ENCODE assay signal across 30 cellular contexts in the genomic region with DNA sequence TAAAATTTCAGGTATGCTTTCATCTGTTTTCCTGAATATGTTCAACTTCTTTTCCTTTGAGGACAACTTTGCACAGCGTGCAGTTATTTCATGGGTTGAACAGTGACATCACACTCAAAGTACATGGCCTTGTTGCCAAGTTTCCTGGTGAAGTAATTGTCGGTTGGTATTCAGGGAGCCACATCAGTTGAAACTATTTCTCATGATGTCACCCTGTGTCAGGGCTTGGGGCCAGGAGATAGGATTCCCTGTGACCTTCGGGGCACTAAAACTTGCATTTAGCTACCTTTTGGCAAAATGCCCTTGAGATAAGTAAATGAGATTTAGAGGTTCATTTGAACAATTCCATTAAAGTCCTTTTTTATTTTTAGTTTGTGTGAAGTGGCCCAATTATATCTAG.
DNase-seq lines count a peak whose midpoint lies in the region; ATAC-seq and FAIRE-seq lines count a peak whose summit lies in the region.
"Had no signal": no experiment of that assay in that cellular context is flagged by ENCODE, and none has a peak within 500 bp of the region (broad histone marks: within the 10 kb centered on the region; RNA-seq: fewer than 3 reads in every experiment).

No MANE protein-coding gene starts in this region.

- no peaks in the 10 kb centered on the region for H3K36me3 ChIP-seq in small intestine (ENCODE audit: control insufficient read depth in 2 of 2, insufficient read depth in 2 of 2, low read length in 2 of 2)
- H3K36me3 ChIP-seq: neutrophil, prostate gland had no signal

- no peak overlapping the region for H3K27ac ChIP-seq in small intestine (ENCODE audit: low read depth in 1 of 2, low read length in 1 of 2)
- H3K27ac ChIP-seq: neutrophil, prostate gland, skin epidermis had no signal

- no peak overlapping the region for H3K4me3 ChIP-seq in small intestine (ENCODE audit: low read depth in 1 of 2, low read length in 2 of 2)
- H3K4me3 ChIP-seq: prostate gland, skin epidermis had no signal

- intact Hi-C loops in left ventricle myocardium superior (cut with micrococcal nuclease) = no loop called here

- 12 to 42% (median 20%) methylated on average over 3 of the region's 3 CpGs for WGBS in small intestine, 3 donors

- no peak for FAIRE-seq in small intestine (lab: Jason Lieb, UNC)
- FAIRE-seq: astrocyte, islet of Langerhans had no signal

- H3K27me3 ChIP-seq in small intestine (ENCODE audit: control insufficient read depth in 2 of 2, insufficient read depth in 2 of 2, low read length in 2 of 2) = no peaks in the 10 kb centered on the region
- H3K27me3 ChIP-seq: neutrophil had no signal

- no peaks in the 10 kb centered on the region for H3K9me3 ChIP-seq in small intestine (ENCODE audit: control insufficient read depth, low read depth)
- H3K9me3 ChIP-seq: neutrophil, prostate gland had no signal

- DNase-seq in H4 (ENCODE audit: low spot score) (peak; percentile 14), astrocyte of the hippocampus (ENCODE audit: low read depth, low spot score) (peak; percentile 46), left ventricle myocardium superior (no peak), small intestine (peak; percentile 27), HUDEP-2 (lab: John Stamatoyannopoulos, UW; ENCODE audit: unreplicated experiment in 76 of 76) (no peak), epidermal melanocyte (ENCODE audit: insufficient read length, low spot score) (no peak)
- DNase-seq in activated T-cell treated with anti-CD3 and anti-CD28 coated beads, Interleukin-2, amount 50 U/mL, for 1 hour = no peak
- DNase-seq: activated CD4-positive, alpha-beta memory T cell treated with anti-CD3 and anti-CD28 coated beads for 36 hours; activated CD8-positive, alpha-beta memory T cell treated with anti-CD3 and anti-CD28 coated beads, Interleukin-2, amount 50 U/mL, for 48 hours; activated naive CD8-positive, alpha-beta T cell treated with anti-CD3 and anti-CD28 coated beads for 36 hours; C1 segment of cervical spinal cord; DMS79 treated with DMSO at 0.1 percent for 48 hours; effector CD4-positive, alpha-beta T cell; foreskin melanocyte; HCEC 1CT; hypothalamus; IMR-90; NCI-H1105 treated with DMSO at 0.1 percent for 48 hours; NCI-H2029; NCI-H345; PC-3; SHP77 treated with DMSO at 0.1 percent for 48 hours; stimulated activated CD4-positive, alpha-beta T cell treated with anti-CD3 and anti-CD28 coated beads, Interleukin-1b, Interleukin-23, amount 100 ng/mL, for 48 hours had no signal

- ATAC-seq in left ventricle myocardium superior (peak; percentile 78), HG03095 (IDR thresholded peaks at IDR 0.05; ENCODE audit: unreplicated experiment) (no peak)
- ATAC-seq: activated CD4-positive, CD25-positive, alpha-beta regulatory T cell treated with anti-CD3 and anti-CD28 coated beads, Interleukin-2, amount 50 U/mL, for 24 hours; PC-3 had no signal

- no peaks in the 10 kb centered on the region for H3K4me1 ChIP-seq in small intestine (ENCODE audit: control insufficient read depth in 2 of 2, insufficient read depth in 1 of 2, low read depth in 1 of 2, low read length in 1 of 2)
- H3K4me1 ChIP-seq: prostate gland had no signal

Comparison
In these comparisons a context has a peak if more than half of its experiments do, and no peak if none do; other contexts are left out.
1. DNase-seq: peak in H4 (single experiment), astrocyte of the hippocampus (single experiment) and small intestine (single experiment); none in left ventricle myocardium superior (single experiment), activated T-cell treated with anti-CD3 and anti-CD28 coated beads, Interleukin-2, amount 50 U/mL, for 1 hour (single experiment), HUDEP-2 (0 of 76) and epidermal melanocyte (single experiment).